8 cellular contexts compared by ENCODE assay signal in the genomic region with DNA sequence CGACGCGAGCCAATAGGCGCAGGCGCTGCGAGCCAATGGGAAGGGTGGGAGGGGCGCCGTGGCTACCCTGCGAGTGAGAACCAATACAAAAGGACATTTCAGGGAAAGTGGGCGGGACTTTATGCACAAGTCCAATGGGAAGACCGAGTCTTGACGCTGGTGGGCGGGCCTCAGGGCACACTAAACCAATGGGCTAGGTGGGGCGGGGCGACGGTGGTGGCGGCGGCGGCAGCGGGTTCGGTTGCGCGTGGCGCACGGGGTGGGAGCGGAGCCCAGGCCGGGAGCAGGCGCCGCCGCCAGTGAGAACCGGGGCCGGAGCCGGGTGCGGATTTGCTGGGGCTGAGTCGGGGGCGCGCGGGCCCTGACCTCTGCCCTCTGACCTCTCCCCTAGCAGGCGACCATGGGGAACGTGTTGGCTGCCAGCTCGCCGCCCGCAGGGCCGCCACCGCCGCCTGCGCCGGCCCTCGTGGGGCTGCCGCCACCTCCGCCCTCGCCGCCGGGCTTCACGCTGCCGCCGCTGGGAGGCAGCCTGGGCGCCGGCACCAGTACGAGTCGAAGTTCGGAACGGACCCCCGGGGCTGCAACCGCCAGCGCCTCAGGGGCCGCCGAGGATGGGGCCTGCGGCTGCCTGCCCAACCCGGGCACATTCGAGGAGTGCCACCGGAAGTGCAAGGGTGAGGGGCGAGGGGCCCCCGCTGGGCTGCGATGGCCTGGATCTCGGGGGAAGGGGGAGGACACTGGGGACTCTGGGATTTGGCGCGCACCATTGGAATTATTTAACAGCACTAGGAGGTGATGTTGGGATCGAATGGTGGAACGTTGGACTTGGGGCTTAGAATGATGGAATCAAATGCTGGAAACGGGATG. TPM values are rescaled to one million over a fixed set of nuclear protein-coding genes. Genes with fewer than 3 reads are reported as not detected.
DNase-seq lines count a peak whose midpoint lies in the region; ATAC-seq and TF ChIP-seq lines count a peak whose summit lies in the region.

Gene TOMM40 (plus strand): TSS at position 239 of the 867 bp plus-strand sequence. CDS start 162 bp downstream, at position 401.

- peak within 1 kb of the TSS; percentile 91 to 96 (median 94) for H3K27ac ChIP-seq in sigmoid colon

- no peaks in the 10 kb centered on the region for H3K9me3 Mint-ChIP-seq in activated naive CD4-positive, alpha-beta T cell treated with anti-CD3 and anti-CD28 coated beads, Interleukin-2, amount 50 U/mL, for 72 hours

- peak within 1 kb of the TSS; percentile 90 for H3K9ac ChIP-seq in NT2/D1 (ENCODE audit: insufficient read length, low read depth)

- WGBS in sigmoid colon, 2 donors, result 0 to 1% methylated on average over 81 of the region's 81 CpGs

- H3K9me3 ChIP-seq in NT2/D1 (ENCODE audit: insufficient read depth, low read length) (no peaks in the 10 kb centered on the region), sigmoid colon (no peaks in the 10 kb centered on the region)

- TF ChIP-seq CTCF in sigmoid colon (IDR thresholded peaks at IDR 0.05), result no peak

- peaks cover 7 to 32% of the 10 kb centered on the region in 2 donors for H3K36me3 Mint-ChIP-seq in activated naive CD4-positive, alpha-beta T cell treated with anti-CD3 and anti-CD28 coated beads, Interleukin-2, amount 50 U/mL, for 72 hours

- peak within 1 kb of the TSS; percentile 96 to 97 for H3K27ac Mint-ChIP-seq in activated naive CD4-positive, alpha-beta T cell treated with anti-CD3 and anti-CD28 coated beads, Interleukin-2, amount 50 U/mL, for 72 hours

- no peak for TF ChIP-seq POLR2A in sigmoid colon (IDR thresholded peaks at IDR 0.05)

- H3K36me3 ChIP-seq in NT2/D1 (ENCODE audit: insufficient read depth, insufficient read length, low read length) (peaks cover 64% of the 10 kb centered on the region), sigmoid colon (peaks cover 30 to 64% (median 41%) of the 10 kb centered on the region in 4 donors)

- peak; percentile 100 for DNase-seq in activated T-cell treated with anti-CD3 and anti-CD28 coated beads for 1 hour (ENCODE audit: low read depth)
- no peak for DNase-seq in activated T-cell treated with anti-CD3 and anti-CD28 coated beads, Interleukin-2, amount 50 U/mL, for 1 hour
- DNase-seq in NT2/D1 (ENCODE audit: low read depth, low spot score), result peak; percentile 97
- DNase-seq in activated naive CD4-positive, alpha-beta T cell treated with anti-CD3 and anti-CD28 coated beads, Interleukin-2, amount 50 U/mL, for 72 hours (ENCODE audit: low spot score in 2 of 2), result peak; percentile 65 to 99
- DNase-seq in left ventricle myocardium superior, result peak; percentile 100
- peak; percentile 100 for DNase-seq in sigmoid colon

- ATAC-seq in HG03175 (IDR thresholded peaks at IDR 0.05; ENCODE audit: unreplicated experiment), result peak; percentile 64
- no peak for ATAC-seq in activated naive CD4-positive, alpha-beta T cell treated with anti-CD3 and anti-CD28 coated beads, Interleukin-2, amount 50 U/mL, for 72 hours
- no peak for ATAC-seq in left ventricle myocardium superior
- no peak for ATAC-seq in HG03108 (IDR thresholded peaks at IDR 0.05; ENCODE audit: unreplicated experiment)

- H3K4me3 ChIP-seq in NT2/D1 (ENCODE audit: insufficient read length, low read depth) (peak within 1 kb of the TSS; percentile 87), sigmoid colon (peak within 1 kb of the TSS; percentile 50 to 99 (median 94))

- TF ChIP-seq EP300 in sigmoid colon (IDR thresholded peaks at IDR 0.05), result no peak

- no peaks in the 10 kb centered on the region for H3K27me3 ChIP-seq in NT2/D1 (ENCODE audit: insufficient read depth, insufficient read length)
- H3K27me3 ChIP-seq in sigmoid colon, result no peaks in the 10 kb centered on the region

- peaks cover 4% of the 10 kb centered on the region for H3K4me1 ChIP-seq in NT2/D1 (ENCODE audit: insufficient read depth, insufficient read length)
- H3K4me1 ChIP-seq in sigmoid colon, result peaks cover 0 to 26% (median 24%) of the 10 kb centered on the region in 4 donors

- intact Hi-C loops in left ventricle myocardium superior (cut with micrococcal nuclease) (no loop called here), sigmoid colon (cut with DNase I) (loop anchor here (2.0 to 5.0 kb wide), 2 partner anchors 42 to 361 kb away; partner anchors contain the start of gene MARK4)

RNA-seq across cellular contexts. Expression of gene TOMM40, which starts in this region (rescaled TPM):
- total RNA-seq in activated naive CD4-positive, alpha-beta T cell treated with anti-CD3 and anti-CD28 coated beads, Interleukin-2, amount 50 U/mL, for 72 hours, result 100 to 1,000 TPM in 1 of 2 donors, 10 to 100 TPM in 1; 38.2 to 120 TPM
- 49.8 TPM for total RNA-seq in left ventricle myocardium superior
- total RNA-seq in sigmoid colon, result 10 to 100 TPM; 21.6 to 40.2 (median 33.1) TPM
- 10 to 100 TPM; 32.4 to 76.8 (median 32.4) TPM for polyA plus RNA-seq in sigmoid colon
